8 cellular contexts compared by ENCODE assay signal in the genomic region with DNA sequence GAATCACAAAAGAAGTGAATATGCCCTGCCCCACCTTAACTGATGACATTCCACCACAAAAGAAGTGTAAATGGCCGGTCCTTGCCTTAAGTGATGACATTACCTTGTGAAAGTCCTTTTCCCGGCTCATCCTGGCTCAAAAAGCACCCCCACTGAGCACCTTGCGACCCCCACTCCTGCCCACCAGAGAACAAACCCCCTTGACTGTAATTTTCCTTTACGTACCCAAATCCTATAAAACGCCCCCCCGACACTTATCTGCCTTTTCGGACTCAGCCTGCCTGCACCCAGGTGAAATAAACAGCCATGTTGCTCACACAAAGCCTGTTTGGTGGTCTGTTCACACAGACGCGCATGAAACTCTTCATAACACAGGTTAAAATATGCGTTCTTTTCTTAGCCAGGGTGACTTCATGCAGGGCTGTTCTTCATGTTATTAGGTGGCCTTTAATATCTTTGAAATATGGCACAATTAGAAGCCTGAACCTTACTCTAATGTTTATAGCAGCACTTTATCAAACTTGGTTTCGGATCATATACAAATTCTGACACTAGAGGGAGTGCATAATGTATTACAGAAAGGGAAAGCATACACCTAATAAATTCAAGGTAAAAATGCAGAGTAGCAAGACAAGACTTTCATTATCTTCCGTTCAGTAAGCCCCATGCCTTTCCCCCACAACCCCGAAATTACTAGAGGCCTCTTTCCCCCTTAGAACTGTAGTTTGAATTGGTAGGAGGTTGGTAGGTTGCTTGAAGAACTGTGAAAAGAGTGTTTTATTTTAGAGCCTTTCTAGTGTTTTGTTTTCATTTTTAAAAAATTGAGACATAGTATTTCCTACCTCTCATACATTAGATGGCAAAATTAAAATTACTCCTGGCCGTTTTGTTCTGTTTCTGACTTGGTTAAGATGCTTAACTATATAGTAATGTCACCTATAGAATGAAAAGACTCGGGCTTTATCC.
DNase-seq lines count a peak whose midpoint lies in the region; ATAC-seq, FAIRE-seq and TF ChIP-seq lines count a peak whose summit lies in the region.

No MANE protein-coding gene starts in this region.

- H3K9me3 ChIP-seq in lower lobe of right lung = no peaks in the 10 kb centered on the region

- FAIRE-seq in GM12891 (lab: Jason Lieb, UNC) = peak; percentile 63

- ATAC-seq in lower lobe of right lung (peak in 1 of 2 donors; percentile 42), GM19463 (IDR thresholded peaks at IDR 0.05; ENCODE audit: unreplicated experiment) (no peak)

- no peak for DNase-seq in GM12891 (ENCODE audit: insufficient read length, low spot score)
- DNase-seq in LoVo (ENCODE audit: low spot score) = peak; percentile 45
- DNase-seq in astrocyte of the spinal cord (ENCODE audit: low read depth, low spot score) = peak; percentile 50
- no peak for DNase-seq in lower lobe of right lung
- DNase-seq in posterior vena cava (ENCODE audit: low spot score) = no peak
- DNase-seq in activated CD4-positive, alpha-beta T cell treated with anti-CD3 and anti-CD28 coated beads for 4 hours = no peak

- in situ Hi-C loops in astrocyte of the spinal cord (cut with HindIII; ENCODE audit: low sequenced_read_pairs) = no loop called here

- TF ChIP-seq CTCF in astrocyte of the spinal cord (IDR thresholded peaks at IDR 0.05; ENCODE audit: low read depth, low read length) (peak; percentile 55), lower lobe of right lung (IDR thresholded peaks at IDR 0.05) (peak; percentile 22)

- H3K27ac ChIP-seq in ACC112 (ENCODE audit: low read depth, low read length) = no peak overlapping the region
- H3K27ac ChIP-seq in lower lobe of right lung = no peak overlapping the region

- H3K36me3 ChIP-seq in ACC112 (ENCODE audit: insufficient read depth, low read length) (no peaks in the 10 kb centered on the region), lower lobe of right lung (no peaks in the 10 kb centered on the region)

- H3K27me3 ChIP-seq in ACC112 (ENCODE audit: insufficient read depth, low read length) = no peaks in the 10 kb centered on the region
- no peaks in the 10 kb centered on the region for H3K27me3 ChIP-seq in lower lobe of right lung (ENCODE audit: low read depth)

- no peaks in the 10 kb centered on the region for H3K4me1 ChIP-seq in ACC112 (ENCODE audit: control insufficient read depth, insufficient read depth, low read length, unreplicated experiment)
- no peaks in the 10 kb centered on the region for H3K4me1 ChIP-seq in lower lobe of right lung

- peak overlapping the region; percentile 97 for H2AFZ ChIP-seq in ACC112 (ENCODE audit: low read length, unreplicated experiment)

- H3K79me2 ChIP-seq in ACC112 (ENCODE audit: control insufficient read depth, insufficient read depth, low read length, unreplicated experiment) = no peaks in the 10 kb centered on the region

- TF ChIP-seq POLR2A in GM12891 (IDR thresholded peaks at IDR 0.05; ENCODE audit: low read depth, low read length) = no peak

- intact Hi-C loops in lower lobe of right lung (cut with DNase I) (loop anchor here (10.0 kb wide), 1 partner anchor 63 kb away; no protein-coding TSS in a partner anchor), posterior vena cava (cut with DNase I) (no loop called here)

- H3K4me3 ChIP-seq in ACC112 (ENCODE audit: low read depth, low read length) = peak overlapping the region; percentile 76
- no peak overlapping the region for H3K4me3 ChIP-seq in astrocyte of the spinal cord (ENCODE audit: low read depth, low read length)
- H3K4me3 ChIP-seq in lower lobe of right lung = no peak overlapping the region

TF ChIP-seq in GM12891, 5 proteins besides CTCF, POLR2A, EP300 and RAD21:
- TF ChIP-seq PAX5 (IDR thresholded peaks at IDR 0.05; ENCODE audit: insufficient read depth, low read length, severe bottlenecking) (no peak), SPI1 (IDR thresholded peaks at IDR 0.05; ENCODE audit: low read depth, low read length) (no peak), POLR2AphosphoS5 (IDR thresholded peaks at IDR 0.05; ENCODE audit: low read depth, low read length) (no peak), TAF1 (IDR thresholded peaks at IDR 0.05; ENCODE audit: low read depth, low read length) (no peak), POU2F2 (IDR thresholded peaks at IDR 0.05; ENCODE audit: low read depth, low read length) (no peak)

Comparison
In these comparisons a context has a peak if more than half of its experiments do, and no peak if none do; other contexts are left out.
1. DNase-seq: peak in LoVo (single experiment) and astrocyte of the spinal cord (single experiment); none in GM12891 (single experiment), lower lobe of right lung (single experiment), posterior vena cava (single experiment) and activated CD4-positive, alpha-beta T cell treated with anti-CD3 and anti-CD28 coated beads for 4 hours (0 of 2).